10 cellular contexts compared by ENCODE assay signal in the genomic region with DNA sequence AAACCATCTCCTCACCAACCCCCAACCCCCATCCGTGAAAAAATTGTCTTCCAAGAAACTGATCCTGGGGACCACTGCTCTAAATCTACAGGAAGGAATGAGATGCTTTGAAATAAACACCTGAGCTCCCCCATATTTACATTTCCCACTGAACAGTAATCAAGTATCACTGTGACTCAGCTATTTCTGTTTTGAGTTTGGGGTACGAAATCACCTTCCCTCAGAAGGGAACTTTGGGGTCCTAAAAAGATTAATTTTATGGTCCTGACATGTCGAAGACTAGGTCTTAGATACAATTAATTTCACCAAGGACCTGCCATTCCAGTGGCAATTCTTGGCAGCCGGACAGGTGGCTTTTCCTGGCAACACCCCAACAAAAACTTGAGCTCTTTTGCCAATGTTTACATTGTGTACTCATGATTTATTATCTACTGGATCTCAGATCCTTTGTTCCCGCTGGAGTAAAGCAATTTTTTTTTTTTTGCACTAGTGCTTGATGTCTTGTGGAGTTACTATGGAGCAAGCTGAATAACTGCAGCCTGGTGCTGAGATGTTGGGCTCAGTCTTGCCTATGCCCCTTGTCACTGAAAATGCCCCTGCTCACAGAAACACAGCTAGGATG. TPM values are rescaled to one million over a fixed set of nuclear protein-coding genes. Genes with fewer than 3 reads are reported as not detected.
A peak's percentile ranks its signal among the peaks of the same experiment; 100 is the strongest.
DNase-seq lines count a peak whose midpoint lies in the region; ATAC-seq, FAIRE-seq and TF ChIP-seq lines count a peak whose summit lies in the region.
"Had no signal": no experiment of that assay in that cellular context is flagged by ENCODE, and none has a peak within 500 bp of the region (broad histone marks: within the 10 kb centered on the region; RNA-seq: fewer than 3 reads in every experiment).

No MANE protein-coding gene starts in this region.

- H3K36me3 ChIP-seq in upper lobe of left lung, result peaks cover 0 to 39% (median 17%) of the 10 kb centered on the region in 4 donors
- no peaks in the 10 kb centered on the region for H3K36me3 ChIP-seq in smooth muscle cell (ENCODE audit: low read depth)

- no peak for ATAC-seq in upper lobe of left lung (ENCODE audit: low FRiP score in 2 of 2)

- peaks cover 8% of the 10 kb centered on the region for H3K79me2 ChIP-seq in smooth muscle cell (ENCODE audit: low read depth)

- TF ChIP-seq EP300 in upper lobe of left lung (IDR thresholded peaks at IDR 0.05), result peak in 2 of 4 donors; percentile 15 to 25

- H3K27ac Mint-ChIP-seq in activated naive CD4-positive, alpha-beta T cell treated with anti-CD3 and anti-CD28 coated beads, Interleukin-2, amount 50 U/mL, for 24 hours, result peak overlapping the region; percentile 94

- H3K36me3 Mint-ChIP-seq in activated naive CD4-positive, alpha-beta T cell treated with anti-CD3 and anti-CD28 coated beads, Interleukin-2, amount 50 U/mL, for 24 hours, result peaks cover 20% of the 10 kb centered on the region

- no peak for TF ChIP-seq CTCF in RWPE1 (conservative IDR thresholded peaks at IDR 0.05; ENCODE audit: low read depth)
- TF ChIP-seq CTCF in foreskin fibroblast (IDR thresholded peaks at IDR 0.05; ENCODE audit: low read depth, low read length), result no peak
- TF ChIP-seq CTCF in upper lobe of left lung (IDR thresholded peaks at IDR 0.05), result peak in 1 of 6 experiments; percentile 7
- TF ChIP-seq CTCF in smooth muscle cell (IDR thresholded peaks at IDR 0.05; ENCODE audit: borderline replicate concordance, insufficient read depth, poor library complexity, severe bottlenecking), result no peak

- TF ChIP-seq POLR2A in upper lobe of left lung (IDR thresholded peaks at IDR 0.05) (no peak), erythroblast (IDR thresholded peaks at IDR 0.05; ENCODE audit: low read length) (no peak)

- H3K4me2 ChIP-seq in smooth muscle cell, result no peak overlapping the region

- POLR2A ChIA-PET in RWPE1 (lab: Yijun Ruan, JAX; ENCODE audit: low non-redundant PET), result interaction anchor here (0.7 to 1.1 kb wide), 2 partner anchors 13 to 14 kb away, joined by 3 to 7 read pairs; partner anchors contain the start of gene SLFN5

- H3K4me1 ChIP-seq in upper lobe of left lung (peaks cover 51 to 60% (median 57%) of the 10 kb centered on the region in 4 donors), smooth muscle cell (ENCODE audit: low read depth) (no peaks in the 10 kb centered on the region)

- H3K27me3 Mint-ChIP-seq in activated naive CD4-positive, alpha-beta T cell treated with anti-CD3 and anti-CD28 coated beads, Interleukin-2, amount 50 U/mL, for 24 hours, result no peaks in the 10 kb centered on the region

- H3K9ac ChIP-seq in smooth muscle cell (ENCODE audit: low read depth), result no peak overlapping the region
- H3K9ac ChIP-seq: BLaER1 treated with 17β-estradiol and CSF1 and Interleukin-3, amounts not matched to agents 10 nM and 100 nM had no signal

- H3K27me3 ChIP-seq in upper lobe of left lung (no peaks in the 10 kb centered on the region), smooth muscle cell (ENCODE audit: low read depth) (no peaks in the 10 kb centered on the region)
- H3K27me3 ChIP-seq: BLaER1 treated with 17β-estradiol and CSF1 and Interleukin-3, amounts not matched to agents 10 nM and 100 nM; Peyer's patch had no signal

- H3K4me1 Mint-ChIP-seq in activated naive CD4-positive, alpha-beta T cell treated with anti-CD3 and anti-CD28 coated beads, Interleukin-2, amount 50 U/mL, for 24 hours, result peaks cover 79% of the 10 kb centered on the region

- no peaks in the 10 kb centered on the region for H3F3A ChIP-seq in smooth muscle cell (ENCODE audit: low read depth)

- no peak overlapping the region for H3K27ac ChIP-seq in RWPE1
- peak overlapping the region in 3 of 4 donors; percentile 35 to 86 (median 72) for H3K27ac ChIP-seq in upper lobe of left lung
- no peak overlapping the region for H3K27ac ChIP-seq in smooth muscle cell (ENCODE audit: low read depth)
- H3K27ac ChIP-seq: BLaER1 treated with 17β-estradiol and CSF1 and Interleukin-3, amounts not matched to agents 10 nM and 100 nM; Peyer's patch had no signal

- CTCF ChIA-PET in RWPE1 (lab: Yijun Ruan, JAX), result interaction anchor here (0.5 to 0.7 kb wide), 4 partner anchors 30 to 339 kb away, joined by 3 to 4 read pairs (median 3); no protein-coding TSS in a partner anchor

- DNase-seq in activated naive CD4-positive, alpha-beta T cell treated with Interleukin-2 at 50 U/mL for 16 hours, result no peak
- peak; percentile 66 for DNase-seq in RWPE1 (ENCODE audit: low spot score)
- DNase-seq in foreskin fibroblast, result peak; percentile 26 to 63
- peak in 1 of 2 donors; percentile 62 for DNase-seq in upper lobe of left lung
- no peak for DNase-seq in GM19239 (ENCODE audit: insufficient read length, low spot score)
- DNase-seq in erythroblast (lab: John Stamatoyannopoulos, UW), result no peak
- no peak for DNase-seq in smooth muscle cell (lab: John Stamatoyannopoulos, UW; ENCODE audit: unreplicated experiment)

- H3K4me3 Mint-ChIP-seq in activated naive CD4-positive, alpha-beta T cell treated with anti-CD3 and anti-CD28 coated beads, Interleukin-2, amount 50 U/mL, for 24 hours, result no peak overlapping the region

- peaks cover 60% of the 10 kb centered on the region for H4K20me1 ChIP-seq in smooth muscle cell (ENCODE audit: low read depth)

- H3K9me3 ChIP-seq in upper lobe of left lung (no peaks in the 10 kb centered on the region), smooth muscle cell (replicated peaks; ENCODE audit: low read depth) (no peaks in the 10 kb centered on the region)
- H3K9me3 ChIP-seq: Peyer's patch had no signal

- H2AFZ ChIP-seq in smooth muscle cell (ENCODE audit: low read depth), result no peak overlapping the region

- no peak for FAIRE-seq in GM19239 (lab: Jason Lieb, UNC)

- H3K4me3 ChIP-seq in foreskin fibroblast (ENCODE audit: low read depth in 1 of 2, low read length in 2 of 2), result no peak overlapping the region
- no peak overlapping the region for H3K4me3 ChIP-seq in upper lobe of left lung
- no peak overlapping the region for H3K4me3 ChIP-seq in smooth muscle cell
- H3K4me3 ChIP-seq: BLaER1 treated with 17β-estradiol and CSF1 and Interleukin-3, amounts not matched to agents 10 nM and 100 nM; Peyer's patch had no signal

- no peaks in the 10 kb centered on the region for H3K9me3 Mint-ChIP-seq in activated naive CD4-positive, alpha-beta T cell treated with anti-CD3 and anti-CD28 coated beads, Interleukin-2, amount 50 U/mL, for 24 hours

- 23 to 25% methylated on average over 5 of the region's 5 CpGs for WGBS in upper lobe of left lung, 2 donors
- WGBS in smooth muscle cell (ENCODE audit: low lambda C conversion rate), result 86% methylated on average over 5 of the region's 5 CpGs

RNA-seq across cellular contexts. Expression of gene SLFN5, which starts 14.3 kb away (rescaled TPM):
- total RNA-seq in upper lobe of left lung, result 10 to 100 TPM; 26.7 to 48.5 (median 43.2) TPM
- total RNA-seq in smooth muscle cell, result 16.0 and 26.8 TPM in 2 replicates
- polyA plus RNA-seq in smooth muscle cell, result 8.8 and 9.1 TPM in 2 replicates

Comparison
In these comparisons a context has a peak if more than half of its experiments do, and no peak if none do; other contexts are left out.
1. DNase-seq: peak in RWPE1 (single experiment) and foreskin fibroblast (2 of 2); none in activated naive CD4-positive, alpha-beta T cell treated with Interleukin-2 at 50 U/mL for 16 hours (single experiment), GM19239 (single experiment), erythroblast (0 of 2) and smooth muscle cell (single experiment).
2. H3K27ac ChIP-seq: peak in upper lobe of left lung (3 of 4); none in RWPE1 (single experiment) and smooth muscle cell (single experiment).